10 cellular contexts compared by ENCODE assay signal in the genomic region with DNA sequence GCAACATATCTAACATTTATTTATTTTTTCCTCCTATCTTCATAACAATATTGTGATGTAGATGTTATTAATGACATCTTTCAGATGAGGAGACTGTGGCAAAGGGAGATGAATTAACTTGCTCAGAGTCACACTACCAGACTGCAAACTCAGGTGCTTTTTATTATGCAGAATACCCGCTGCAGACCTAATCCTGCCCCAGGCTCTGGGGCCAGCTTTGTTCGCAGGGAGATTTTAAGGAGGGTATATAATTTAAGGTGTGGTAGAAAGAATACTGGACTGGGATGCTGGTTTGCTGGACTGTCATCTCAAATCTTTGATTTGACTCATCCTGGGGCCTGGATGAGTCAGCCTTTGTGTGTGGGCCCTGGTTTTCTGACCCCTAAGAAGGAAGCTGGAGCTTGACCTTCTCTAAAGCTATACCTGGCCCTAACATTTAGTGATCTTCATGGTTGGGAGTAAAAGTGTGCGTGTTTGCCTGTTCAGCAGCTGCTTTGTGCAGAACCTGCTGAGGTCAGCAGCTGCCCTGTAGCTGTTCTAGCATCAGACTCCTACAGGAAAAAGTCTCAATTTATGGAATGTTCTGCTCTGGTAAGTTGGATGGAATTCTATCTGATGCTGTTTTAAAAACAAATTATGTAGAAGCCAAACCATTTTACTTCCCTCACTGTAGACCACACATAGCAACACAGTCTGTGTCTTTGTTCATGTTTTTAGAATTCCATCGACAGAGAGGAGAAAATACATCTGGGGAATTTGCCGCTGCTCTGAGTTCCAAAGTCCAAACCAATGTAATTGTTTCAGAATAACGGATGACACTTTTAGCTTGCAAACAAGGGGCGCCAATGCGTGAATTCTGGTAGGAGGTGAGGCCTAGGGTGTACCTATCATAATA. TPM values are rescaled to one million over a fixed set of nuclear protein-coding genes. Genes with fewer than 3 reads are reported as not detected.
DNase-seq lines count a peak whose midpoint lies in the region; ATAC-seq, FAIRE-seq and TF ChIP-seq lines count a peak whose summit lies in the region.
"Had no signal": no experiment of that assay in that cellular context is flagged by ENCODE, and none has a peak within 500 bp of the region (broad histone marks: within the 10 kb centered on the region; RNA-seq: fewer than 3 reads in every experiment).

No MANE protein-coding gene starts in this region.

- no peak for TF ChIP-seq CTCF in AG10803 (conservative IDR thresholded peaks at IDR 0.05; ENCODE audit: low read length)
- no peak for TF ChIP-seq CTCF in endothelial cell of umbilical vein (IDR thresholded peaks at IDR 0.05; ENCODE audit: extremely low read depth in 1 of 2, insufficient read depth in 1 of 2, low read depth in 1 of 2, low read length in 2 of 2)
- no peak for TF ChIP-seq CTCF in H9 (conservative IDR thresholded peaks at IDR 0.05)

- H3K4me1 ChIP-seq in endothelial cell of umbilical vein (ENCODE audit: control insufficient read depth, extremely low read depth, insufficient read depth, low read length) (peaks cover 12% of the 10 kb centered on the region), H9 (ENCODE audit: insufficient read depth, low read length) (no peaks in the 10 kb centered on the region; the same call in 1 of the 2 replicates)

- no peak overlapping the region for H3K23ac ChIP-seq in H9 (ENCODE audit: insufficient read length, low read depth, low read length)

- no peak overlapping the region for H2BK20ac ChIP-seq in H9 (ENCODE audit: low read depth, low read length, poor library complexity, severe bottlenecking)

- DNase-seq in AG10803 (ENCODE audit: low read depth) (peak; percentile 29), endothelial cell of umbilical vein (ENCODE audit: low read depth, low spot score) (no peak), H9 (no peak), COLO829 (ENCODE audit: low spot score) (no peak), COR-L47 (lab: John Stamatoyannopoulos, UW) (no peak)
- DNase-seq in effector memory CD8-positive, alpha-beta T cell = no peak
- DNase-seq: CD8-positive, alpha-beta memory T cell; NCI-H1417 treated with DMSO at 0.1 percent for 48 hours had no signal

- POLR2A ChIA-PET in endothelial cell of umbilical vein (lab: Charles Lee) = no interaction called here

- no peaks in the 10 kb centered on the region for H3K27me3 ChIP-seq in endothelial cell of umbilical vein (ENCODE audit: control insufficient read depth in 2 of 2, insufficient read depth in 2 of 2, low read length in 2 of 2)
- H3K27me3 ChIP-seq in H9 (ENCODE audit: insufficient read depth, low read length) = no peaks in the 10 kb centered on the region

- H3K79me1 ChIP-seq in H9 (ENCODE audit: insufficient read depth, low read depth, low read length, poor library complexity, severe bottlenecking) = peaks cover 3% of the 10 kb centered on the region

- no peak overlapping the region for H3K56ac ChIP-seq in H9 (ENCODE audit: insufficient read length, low read depth, low read length)

- no peak overlapping the region for H2BK120ac ChIP-seq in H9 (ENCODE audit: low read depth, low read length, poor library complexity, severe bottlenecking)

- no CpG with 5 or more reads among the region's 8 CpGs for WGBS in H9 (ENCODE audit: extremely low coverage, insufficient read length, low lambda C conversion rate)

- H4K20me1 ChIP-seq in endothelial cell of umbilical vein (replicated peaks; ENCODE audit: control insufficient read depth, extremely low read depth, insufficient read depth, low read length) = no peaks in the 10 kb centered on the region
- H4K20me1 ChIP-seq in H9 (ENCODE audit: control insufficient read depth, insufficient read depth, insufficient read length) = no peaks in the 10 kb centered on the region

- no peak overlapping the region for H3K14ac ChIP-seq in H9 (ENCODE audit: insufficient read depth, low read length)

- intact Hi-C loops in endothelial cell of umbilical vein (cut with micrococcal nuclease) = no loop called here

- ATAC-seq in GM19463 (IDR thresholded peaks at IDR 0.05; ENCODE audit: unreplicated experiment) = peak; percentile 77
- ATAC-seq in HG03342 (IDR thresholded peaks at IDR 0.05; ENCODE audit: unreplicated experiment) = peak; percentile 59
- no peak for ATAC-seq in effector memory CD8-positive, alpha-beta T cell (replicated peaks)

- H2AK5ac ChIP-seq in H9 (ENCODE audit: insufficient read length, low read length) = no peak overlapping the region

- H3K27ac ChIP-seq in endothelial cell of umbilical vein (ENCODE audit: insufficient read depth, low read depth, low read length) (no peak overlapping the region), H9 (ENCODE audit: insufficient read length, low read depth, low read length) (no peak overlapping the region)

- no peak overlapping the region for H3K4me3 ChIP-seq in AG10803 (ENCODE audit: low read length)
- H3K4me3 ChIP-seq in endothelial cell of umbilical vein (replicated peaks in 1 of 3; ENCODE audit: insufficient read depth in 1 of 3, low read depth in 1 of 3, low read length in 3 of 3) = no peak overlapping the region

- dilution Hi-C loops in endothelial cell of umbilical vein (cut with MboI; ENCODE audit: extremely low pct_ligation_motif_present, low sequenced_read_pairs) = no loop called here

- H3K4me2 ChIP-seq in endothelial cell of umbilical vein (ENCODE audit: insufficient read depth, low read length) = no peak overlapping the region
- H3K4me2 ChIP-seq in H9 (ENCODE audit: insufficient read depth, insufficient read length, low read length) = no peak overlapping the region

- H2BK15ac ChIP-seq in H9 (ENCODE audit: low read depth, low read length) = no peak overlapping the region

- CTCF ChIA-PET in endothelial cell of umbilical vein (lab: Charles Lee) = interaction anchor here (0.6 to 1.8 kb wide), 4 partner anchors 13 to 207 kb away, joined by 3 to 8 read pairs (median 3); no protein-coding TSS in a partner anchor

- H3K9me3 Mint-ChIP-seq in H9 = no peaks in the 10 kb centered on the region
- no peaks in the 10 kb centered on the region for H3K9me3 Mint-ChIP-seq in effector memory CD8-positive, alpha-beta T cell
- H3K9me3 Mint-ChIP-seq: CD8-positive, alpha-beta memory T cell had no signal

- H3K9me3 ChIP-seq in endothelial cell of umbilical vein (replicated peaks; ENCODE audit: control insufficient read depth, insufficient read depth, low read length) = no peaks in the 10 kb centered on the region
- H3K9me3 ChIP-seq in H9 (ENCODE audit: control insufficient read depth, low read depth, low read length) = no peaks in the 10 kb centered on the region

- H3K4me1 Mint-ChIP-seq in H9 = peaks cover 29 to 34% of the 10 kb centered on the region in 2 experiments
- peaks cover 21 to 22% of the 10 kb centered on the region in 2 donors for H3K4me1 Mint-ChIP-seq in effector memory CD8-positive, alpha-beta T cell (ENCODE audit: low read depth in 2 of 2)

- BruUV-seq in endothelial cell of umbilical vein (replicated peaks; lab: Mats Ljungman, UMichigan) = no TSS peak

- no peaks in the 10 kb centered on the region for H3K36me3 Mint-ChIP-seq in H9 (ENCODE audit: insufficient read depth in 1 of 3, low read depth in 3 of 3)
- H3K36me3 Mint-ChIP-seq in effector memory CD8-positive, alpha-beta T cell (ENCODE audit: insufficient read depth) = peaks cover 7% of the 10 kb centered on the region

- H3T11ph ChIP-seq in H9 (ENCODE audit: low read length) = no peak overlapping the region

- H3K9me1 ChIP-seq in endothelial cell of umbilical vein (replicated peaks; ENCODE audit: control insufficient read depth, extremely low read depth, insufficient read depth, low read length) = no peaks in the 10 kb centered on the region

- FAIRE-seq in endothelial cell of umbilical vein (lab: Jason Lieb, UNC) = no peak

- H3K27ac Mint-ChIP-seq in H9 = no peak overlapping the region
- H3K27ac Mint-ChIP-seq in effector memory CD8-positive, alpha-beta T cell = no peak overlapping the region

- no peak overlapping the region for H3K4ac ChIP-seq in H9 (ENCODE audit: low read depth, low read length)

- H3K4me3 Mint-ChIP-seq in H9 = no peak overlapping the region
- no peak overlapping the region for H3K4me3 Mint-ChIP-seq in effector memory CD8-positive, alpha-beta T cell

- H3K23me2 ChIP-seq in H9 (ENCODE audit: insufficient read length, low read depth, low read length, poor library complexity, severe bottlenecking) = peaks cover 8% of the 10 kb centered on the region

- H3K9ac ChIP-seq in endothelial cell of umbilical vein (replicated peaks; ENCODE audit: extremely low read depth, insufficient read depth, low read length) = no peak overlapping the region
- no peak overlapping the region for H3K9ac ChIP-seq in H9 (ENCODE audit: extremely low read depth, insufficient read length, low read length)

- H3K36me3 ChIP-seq in endothelial cell of umbilical vein (ENCODE audit: control insufficient read depth in 2 of 2, extremely low read depth in 1 of 2, insufficient read depth in 2 of 2, low read length in 2 of 2) = no peaks in the 10 kb centered on the region

- H4K91ac ChIP-seq in H9 (ENCODE audit: insufficient read length, low read depth, low read length) = no peak overlapping the region

- H4K5ac ChIP-seq in H9 (ENCODE audit: insufficient read length, low read depth, low read length) = no peak overlapping the region

- TF ChIP-seq POLR2A in endothelial cell of umbilical vein (IDR thresholded peaks at IDR 0.05; ENCODE audit: low read depth, low read length) = no peak

- no peak overlapping the region for H4K8ac ChIP-seq in H9 (replicated peaks; ENCODE audit: insufficient read length, low read depth, low read length)

- H3K18ac ChIP-seq in H9 (ENCODE audit: insufficient read length, low read depth, low read length) = no peak overlapping the region

- H2BK12ac ChIP-seq in H9 (ENCODE audit: insufficient read length, low read depth, low read length) = no peak overlapping the region

- no peak overlapping the region for H2BK5ac ChIP-seq in H9 (ENCODE audit: insufficient read length, low read length)

- no peaks in the 10 kb centered on the region for H3K79me2 ChIP-seq in endothelial cell of umbilical vein (ENCODE audit: control insufficient read depth, insufficient read depth, low read length)
- H3K79me2 ChIP-seq in H9 (ENCODE audit: insufficient read depth, low read length) = no peaks in the 10 kb centered on the region

- H2AFZ ChIP-seq in endothelial cell of umbilical vein (ENCODE audit: low read depth, low read length) = no peak overlapping the region
- H2AFZ ChIP-seq in H9 (ENCODE audit: low read length) = no peak overlapping the region

- H3K27me3 Mint-ChIP-seq in H9 (ENCODE audit: low read depth) = no peaks in the 10 kb centered on the region; the same call in 1 of the 2 replicates
- no peaks in the 10 kb centered on the region for H3K27me3 Mint-ChIP-seq in effector memory CD8-positive, alpha-beta T cell

RNA-seq across cellular contexts. Expression of gene SLC36A1, which starts 4.5 kb away (rescaled TPM):
- 8.6 and 11.8 TPM in 2 replicates for total RNA-seq in endothelial cell of umbilical vein
- polyA plus RNA-seq in endothelial cell of umbilical vein = 14.5 and 16.1 TPM in 2 replicates
- polyA plus RNA-seq in endothelial cell of umbilical vein (2011; cell fraction: cytosol; rRNA removed) = 7.7 TPM in 2 replicates
- 10.7 and 10.9 TPM in 2 replicates for polyA plus RNA-seq in endothelial cell of umbilical vein (2011; cell fraction: nucleus; rRNA removed)
- 4.9 and 7.1 TPM in 2 replicates for polyA plus RNA-seq in endothelial cell of umbilical vein (2012)
- 23.5 and 25.9 TPM in 2 replicates for polyA minus RNA-seq in endothelial cell of umbilical vein
- polyA minus RNA-seq in endothelial cell of umbilical vein (2011; cell fraction: cytosol; rRNA and poly(A)+ RNA removed) = 13.5 TPM
- polyA minus RNA-seq in endothelial cell of umbilical vein (2011; cell fraction: nucleus; rRNA and poly(A)+ RNA removed) = 12.9 and 16.5 TPM in 2 replicates
- 14.1 and 15.0 TPM in 2 replicates for total RNA-seq in H9 (2021)
